27 cellular contexts compared by ENCODE assay signal in genomic region chr7:102050864-102051460, GRCh38.
DNase-seq lines count a peak whose midpoint lies in the region; ATAC-seq and TF ChIP-seq lines count a peak whose summit lies in the region.
"Had no signal": no experiment of that assay in that cellular context is flagged by ENCODE, and none has a peak within 500 bp of the region (broad histone marks: within the 10 kb centered on the region; RNA-seq: fewer than 3 reads in every experiment).

No MANE protein-coding gene starts in this region.

- H3K79me2 ChIP-seq in PC-9 (ENCODE audit: low read depth), result no peaks in the 10 kb centered on the region

- H3K9me2 ChIP-seq in PC-9 (ENCODE audit: insufficient read depth), result no peaks in the 10 kb centered on the region

- H3K27ac ChIP-seq in right cardiac atrium (ENCODE audit: low read length) (no peak overlapping the region), endodermal cell (ENCODE audit: low read depth, low read length) (no peak overlapping the region), PC-9 (no peak overlapping the region)
- H3K27ac ChIP-seq: hepatocyte, pancreas, sigmoid colon, testis, vagina had no signal

- no peak overlapping the region for H3K9ac ChIP-seq in endodermal cell (ENCODE audit: extremely low read depth, low read length, poor library complexity, severe bottlenecking)

- POLR2A ChIA-PET in PC-9 (lab: Charles Lee; ENCODE audit: unreplicated experiment), result no interaction called here

- H3K36me3 ChIP-seq in endodermal cell (ENCODE audit: control insufficient read depth, insufficient read depth, low read length) (peaks cover 7% of the 10 kb centered on the region), mucosa of descending colon (ENCODE audit: low read depth) (no peaks in the 10 kb centered on the region), PC-9 (ENCODE audit: low read depth) (no peaks in the 10 kb centered on the region)
- H3K36me3 ChIP-seq: pancreas, vagina had no signal

- H3K36me3 Mint-ChIP-seq in endodermal cell (ENCODE audit: low read depth), result peaks cover 43% of the 10 kb centered on the region
- H3K36me3 Mint-ChIP-seq: natural killer cell had no signal

- no peak overlapping the region for H3K4me2 ChIP-seq in PC-9
- H3K4me2 ChIP-seq: hepatocyte had no signal

- no peaks in the 10 kb centered on the region for H3K9me3 ChIP-seq in right cardiac atrium (ENCODE audit: control insufficient read depth, low read length)
- peaks cover 31% of the 10 kb centered on the region for H3K9me3 ChIP-seq in endodermal cell (ENCODE audit: control insufficient read depth, low read length)
- no peaks in the 10 kb centered on the region for H3K9me3 ChIP-seq in mucosa of descending colon
- H3K9me3 ChIP-seq in PC-9 (ENCODE audit: insufficient read depth, low read depth), result no peaks in the 10 kb centered on the region
- H3K9me3 ChIP-seq: pancreas, sigmoid colon, testis, vagina had no signal

- peak overlapping the region; percentile 50 for H3K27ac Mint-ChIP-seq in endodermal cell
- H3K27ac Mint-ChIP-seq: activated B cell treated with CpG ODN at 0.5 μM for 24 hours; activated CD8-positive, alpha-beta memory T cell treated with anti-CD3 and anti-CD28 coated beads, Interleukin-2, amount 10 ng/mL, durations not matched to agents 7 days and 5 days; activated T-cell treated with anti-CD3 and anti-CD28 coated beads, Interleukin-2, amount 50 U/mL, for 72 hours; CD8-positive, alpha-beta T cell; natural killer cell; stimulated activated naive B cell treated with anti-CD40 and anti-IgM and Interleukin-4, amounts not matched to agents 10 μg/mL and 1 μg/mL and 100 μg/mL, for 72 hours had no signal

- WGBS in right cardiac atrium, result 84% methylated on average over 13 of the region's 13 CpGs
- 81 to 85% methylated on average over 12 to 13 of the region's 13 CpGs for WGBS in endodermal cell (ENCODE audit: insufficient coverage in 1 of 2, insufficient read length in 1 of 2), 2 experiments

- no peak overlapping the region for H2AFZ ChIP-seq in PC-9
- H2AFZ ChIP-seq: hepatocyte had no signal

- no peak overlapping the region for H3K4me3 Mint-ChIP-seq in endodermal cell
- H3K4me3 Mint-ChIP-seq: activated B cell treated with CpG ODN at 0.5 μM for 24 hours; activated CD8-positive, alpha-beta memory T cell treated with anti-CD3 and anti-CD28 coated beads, Interleukin-2, amount 10 ng/mL, durations not matched to agents 7 days and 5 days; activated T-cell treated with anti-CD3 and anti-CD28 coated beads, Interleukin-2, amount 50 U/mL, for 72 hours; CD8-positive, alpha-beta T cell; natural killer cell; stimulated activated naive B cell treated with anti-CD40 and anti-IgM and Interleukin-4, amounts not matched to agents 10 μg/mL and 1 μg/mL and 100 μg/mL, for 72 hours had no signal

- H3K4me1 ChIP-seq in right cardiac atrium (ENCODE audit: control insufficient read depth, insufficient read depth, low read length) (no peaks in the 10 kb centered on the region), endodermal cell (ENCODE audit: control insufficient read depth, insufficient read depth, low read length) (peaks cover 4% of the 10 kb centered on the region), mucosa of descending colon (ENCODE audit: low read depth) (no peaks in the 10 kb centered on the region), PC-9 (replicated peaks; ENCODE audit: insufficient read depth) (no peaks in the 10 kb centered on the region)
- H3K4me1 ChIP-seq: pancreas, testis, vagina had no signal

- peaks cover 34% of the 10 kb centered on the region for H3K9me3 Mint-ChIP-seq in endodermal cell
- H3K9me3 Mint-ChIP-seq: natural killer cell had no signal

- TF ChIP-seq CTCF in endodermal cell (conservative IDR thresholded peaks at IDR 0.05) (no peak), mucosa of descending colon (IDR thresholded peaks at IDR 0.05) (no peak), PC-9 (conservative IDR thresholded peaks at IDR 0.05) (no peak)

- intact Hi-C loops in right cardiac atrium (cut with DNase I), result no loop called here
- intact Hi-C loops in Right ventricle myocardium inferior (cut with DNase I), result no loop called here
- intact Hi-C loops in mucosa of descending colon (cut with DNase I, micrococcal nuclease), result no loop called here
- intact Hi-C loops in PC-9 (cut with micrococcal nuclease; ENCODE audit: unreplicated experiment), result no loop called here

- CTCF ChIA-PET in PC-9 (lab: Charles Lee), result no interaction called here

- H4K20me1 ChIP-seq in PC-9 (ENCODE audit: insufficient read depth), result no peaks in the 10 kb centered on the region

- no TSS peak for BruUV-seq in PC-9 (replicated peaks; lab: Mats Ljungman, UMichigan)

- ATAC-seq in right cardiac atrium, result peak; percentile 32 to 40
- no peak for ATAC-seq in Right ventricle myocardium inferior
- ATAC-seq in mucosa of descending colon, result peak; percentile 25
- ATAC-seq: activated CD8-positive, alpha-beta memory T cell treated with anti-CD3 and anti-CD28 coated beads, Interleukin-2, amount 10 ng/mL, durations not matched to agents 7 days and 5 days; activated T-cell treated with anti-CD3 and anti-CD28 coated beads, Interleukin-2, amount 50 U/mL, for 72 hours; CD8-positive, alpha-beta T cell; natural killer cell; pancreas; PC-3; stimulated activated naive B cell treated with anti-CD40 and anti-IgM and Interleukin-4, amounts not matched to agents 10 μg/mL and 1 μg/mL and 100 μg/mL, for 72 hours had no signal

- no peaks in the 10 kb centered on the region for H3F3A ChIP-seq in PC-9 (ENCODE audit: insufficient read depth, low read depth)

- H3K27me3 Mint-ChIP-seq in endodermal cell (ENCODE audit: insufficient read depth), result no peaks in the 10 kb centered on the region
- H3K27me3 Mint-ChIP-seq: activated B cell treated with CpG ODN at 0.5 μM for 24 hours; activated CD8-positive, alpha-beta memory T cell treated with anti-CD3 and anti-CD28 coated beads, Interleukin-2, amount 10 ng/mL, durations not matched to agents 7 days and 5 days; stimulated activated naive B cell treated with anti-CD40 and anti-IgM and Interleukin-4, amounts not matched to agents 10 μg/mL and 1 μg/mL and 100 μg/mL, for 72 hours had no signal

- H3K4me3 ChIP-seq in right cardiac atrium (ENCODE audit: low read length) (no peak overlapping the region), endodermal cell (ENCODE audit: low read length) (no peak overlapping the region), mucosa of descending colon (no peak overlapping the region), PC-9 (no peak overlapping the region)
- H3K4me3 ChIP-seq: hepatocyte, pancreas, sigmoid colon, testis, vagina had no signal

- H3K4me1 Mint-ChIP-seq in endodermal cell, result no peaks in the 10 kb centered on the region

- H3K27me3 ChIP-seq in right cardiac atrium (ENCODE audit: control insufficient read depth, insufficient read depth) (no peaks in the 10 kb centered on the region), endodermal cell (ENCODE audit: control insufficient read depth, insufficient read depth, low read length, poor library complexity, severe bottlenecking) (no peaks in the 10 kb centered on the region), PC-9 (ENCODE audit: insufficient read depth, low read depth) (no peaks in the 10 kb centered on the region)
- H3K27me3 ChIP-seq: hepatocyte, pancreas, sigmoid colon, testis, vagina had no signal

- DNase-seq in right cardiac atrium (no peak), Right ventricle myocardium inferior (ENCODE audit: missing footprints) (no peak), endodermal cell (no peak), mucosa of descending colon (no peak), NCI-H82 treated with DMSO at 0.1 percent for 48 hours (lab: John Stamatoyannopoulos, UW; ENCODE audit: unreplicated experiment) (no peak), HPDE6-E6E7 (ENCODE audit: extremely low spot score) (no peak), PC-9 (no peak)
- no peak for DNase-seq in activated T-cell treated with anti-CD3 and anti-CD28 coated beads, Interleukin-2, amount 50 U/mL, for 1 hour
- DNase-seq: activated B cell treated with CpG ODN at 0.5 μM for 24 hours; activated CD4-positive, alpha-beta T cell treated with anti-CD3 and anti-CD28 coated beads, Interleukin-2, amount 50 U/mL, for 1 hour; activated CD8-positive, alpha-beta memory T cell treated with anti-CD3 and anti-CD28 coated beads, Interleukin-2, amount 10 ng/mL, durations not matched to agents 7 days and 5 days; activated naive CD4-positive, alpha-beta T cell treated with Interleukin-2 at 50 U/mL for 16 hours; activated T-cell treated with anti-CD3 and anti-CD28 coated beads, Interleukin-2, amount 50 U/mL, for 72 hours; amygdala; CD8-positive, alpha-beta T cell; effector CD4-positive, alpha-beta T cell; foreskin fibroblast; natural killer cell; NCI-H510A; pancreas; PC-3; sigmoid colon; stimulated activated CD4-positive, alpha-beta T cell treated with anti-CD3 and anti-CD28 coated beads, Interleukin-4, amount 100 ng/mL, for 4 hours; stimulated activated naive B cell treated with anti-CD40 and anti-IgM and Interleukin-4, amounts not matched to agents 10 μg/mL and 1 μg/mL and 100 μg/mL, for 72 hours; testis had no signal
